Comparison of ENCODE assay signal across 27 cellular contexts in genomic region chr3:65935724-65936123, GRCh38.
DNase-seq lines count a peak whose midpoint lies in the region; ATAC-seq, FAIRE-seq and TF ChIP-seq lines count a peak whose summit lies in the region.
"Had no signal": no experiment of that assay in that cellular context is flagged by ENCODE, and none has a peak within 500 bp of the region (broad histone marks: within the 10 kb centered on the region; RNA-seq: fewer than 3 reads in every experiment).

No MANE protein-coding gene starts in this region.

- H3K79me2 ChIP-seq in keratinocyte (ENCODE audit: control insufficient read depth, insufficient read depth, low read length), result peaks cover 2% of the 10 kb centered on the region

- H3K36me3 Mint-ChIP-seq in type B pancreatic cell, result peaks cover 3% of the 10 kb centered on the region
- H3K36me3 Mint-ChIP-seq: activated naive CD4-positive, alpha-beta T cell treated with anti-CD3 and anti-CD28 coated beads, Interleukin-2, amount 10 ng/mL, durations not matched to agents 7 days and 5 days had no signal

- H3K9me1 ChIP-seq in keratinocyte (ENCODE audit: control insufficient read depth, extremely low read depth, insufficient read depth, low read length), result no peaks in the 10 kb centered on the region

- no peak overlapping the region for H3K4me3 Mint-ChIP-seq in type B pancreatic cell
- H3K4me3 Mint-ChIP-seq: activated CD4-positive, alpha-beta memory T cell treated with anti-CD3 and anti-CD28 coated beads, Interleukin-2, amount 10 ng/mL, durations not matched to agents 7 days and 5 days; activated naive CD4-positive, alpha-beta T cell treated with anti-CD3 and anti-CD28 coated beads, Interleukin-2, amount 10 ng/mL, durations not matched to agents 7 days and 5 days; dendritic cell treated with granulocyte-macrophage colony-stimulating factor and Interleukin-4, amounts not matched to agents 40 ng/mL and 50 ng/mL, for 4 days had no signal

- H3K9me3 Mint-ChIP-seq in type B pancreatic cell, result peaks cover 5% of the 10 kb centered on the region

- H3K27me3 ChIP-seq in left ventricle myocardium inferior (ENCODE audit: low read depth), result no peaks in the 10 kb centered on the region
- no peaks in the 10 kb centered on the region for H3K27me3 ChIP-seq in keratinocyte (ENCODE audit: control insufficient read depth, extremely low read depth, insufficient read depth, low read length)
- H3K27me3 ChIP-seq: adrenal gland, ovary had no signal

- H3K9me3 ChIP-seq in left ventricle myocardium inferior (replicated peaks), result peaks cover 7% of the 10 kb centered on the region
- H3K9me3 ChIP-seq in keratinocyte (ENCODE audit: control insufficient read depth, low read depth, low read length), result peaks cover 3% of the 10 kb centered on the region
- H3K9me3 ChIP-seq: adrenal gland, ovary had no signal

- peak overlapping the region; percentile 31 for H3K27ac Mint-ChIP-seq in type B pancreatic cell
- H3K27ac Mint-ChIP-seq: activated CD4-positive, alpha-beta memory T cell treated with anti-CD3 and anti-CD28 coated beads, Interleukin-2, amount 10 ng/mL, durations not matched to agents 7 days and 5 days; activated naive CD4-positive, alpha-beta T cell treated with anti-CD3 and anti-CD28 coated beads, Interleukin-2, amount 10 ng/mL, durations not matched to agents 7 days and 5 days; dendritic cell treated with granulocyte-macrophage colony-stimulating factor and Interleukin-4, amounts not matched to agents 40 ng/mL and 50 ng/mL, for 4 days had no signal

- H3K27me3 Mint-ChIP-seq in type B pancreatic cell, result no peaks in the 10 kb centered on the region
- H3K27me3 Mint-ChIP-seq: activated naive CD4-positive, alpha-beta T cell treated with anti-CD3 and anti-CD28 coated beads, Interleukin-2, amount 10 ng/mL, durations not matched to agents 7 days and 5 days; dendritic cell treated with granulocyte-macrophage colony-stimulating factor and Interleukin-4, amounts not matched to agents 40 ng/mL and 50 ng/mL, for 4 days had no signal

- H3K4me1 Mint-ChIP-seq in type B pancreatic cell (ENCODE audit: unreplicated experiment), result peaks cover 26% of the 10 kb centered on the region
- H3K4me1 Mint-ChIP-seq: activated naive CD4-positive, alpha-beta T cell treated with anti-CD3 and anti-CD28 coated beads, Interleukin-2, amount 10 ng/mL, durations not matched to agents 7 days and 5 days had no signal

- intact Hi-C loops in left ventricle myocardium inferior (cut with micrococcal nuclease), result no loop called here
- intact Hi-C loops in Right ventricle myocardium inferior (cut with DNase I), result loop anchor here (2.0 to 5.0 kb wide), 2 partner anchors 15 to 102 kb away; partner anchors contain the start of gene MAGI1

- ATAC-seq in Right ventricle myocardium inferior (no peak), GM18870 (IDR thresholded peaks at IDR 0.05; ENCODE audit: unreplicated experiment) (no peak)

- no peak overlapping the region for H3K4me2 ChIP-seq in keratinocyte (ENCODE audit: control insufficient read depth, extremely low read depth, insufficient read depth, low read depth, low read length)

- no peak overlapping the region for H2AFZ ChIP-seq in keratinocyte (ENCODE audit: control insufficient read depth, low read length)

- peak overlapping the region; percentile 75 for H3K27ac ChIP-seq in left ventricle myocardium inferior (replicated peaks)
- no peak overlapping the region for H3K27ac ChIP-seq in keratinocyte (ENCODE audit: control insufficient read depth, insufficient read depth, low read length)
- H3K27ac ChIP-seq: adrenal gland, ovary, skin epidermis had no signal

- peaks cover 49% of the 10 kb centered on the region for H3K4me1 ChIP-seq in left ventricle myocardium inferior
- peaks cover 8% of the 10 kb centered on the region for H3K4me1 ChIP-seq in keratinocyte (ENCODE audit: control insufficient read depth, extremely low read depth, insufficient read depth, low read length)
- H3K4me1 ChIP-seq: adrenal gland had no signal

- no peak overlapping the region for H3K4me3 ChIP-seq in left ventricle myocardium inferior
- no peak overlapping the region for H3K4me3 ChIP-seq in keratinocyte (ENCODE audit: control insufficient read depth in 2 of 3, extremely low read depth in 1 of 3, insufficient read depth in 2 of 3, low read depth in 1 of 3, low read length in 3 of 3)
- H3K4me3 ChIP-seq: adrenal gland, ovary, skin epidermis had no signal

- H3K36me3 ChIP-seq in left ventricle myocardium inferior (no peaks in the 10 kb centered on the region), keratinocyte (ENCODE audit: control insufficient read depth in 2 of 2, extremely low read depth in 1 of 2, insufficient read depth in 2 of 2, low read length in 2 of 2) (no peaks in the 10 kb centered on the region)
- H3K36me3 ChIP-seq: adrenal gland, ovary had no signal

- no peaks in the 10 kb centered on the region for H4K20me1 ChIP-seq in keratinocyte (ENCODE audit: control insufficient read depth, extremely low read depth, insufficient read depth, low read length)

- DNase-seq in left ventricle myocardium inferior, result no peak
- DNase-seq in Right ventricle myocardium inferior (ENCODE audit: missing footprints), result no peak
- peak; percentile 58 for DNase-seq in keratinocyte (ENCODE audit: low read depth, low spot score)
- no peak for DNase-seq in type B pancreatic cell (ENCODE audit: extremely low spot score, unreplicated experiment)
- no peak for DNase-seq in frontal cortex (ENCODE audit: low spot score in 2 of 2)
- DNase-seq in SW 1271 (lab: John Stamatoyannopoulos, UW), result no peak
- DNase-seq: activated CD4-positive, alpha-beta memory T cell treated with anti-CD3 and anti-CD28 coated beads, Interleukin-2, amount 10 ng/mL, durations not matched to agents 7 days and 5 days; activated CD4-positive, alpha-beta T cell treated with anti-CD3 and anti-CD28 coated beads for 1 hour; activated CD8-positive, alpha-beta memory T cell treated with anti-CD3 and anti-CD28 coated beads, Interleukin-2, amount 50 U/mL, for 48 hours; activated naive CD4-positive, alpha-beta T cell treated with anti-CD3 and anti-CD28 coated beads, Interleukin-2, amount 10 ng/mL, durations not matched to agents 7 days and 5 days; adrenal gland; AML-193; DMS 273 treated with DMSO at 0.1 percent for 48 hours; H7; hypothalamus; Karpas-422; mesenchymal stem cell; NCI-H1694 treated with DMSO at 0.1 percent for 48 hours; NCI-H446 treated with DMSO at 0.1 percent for 48 hours; NCI-H774; ovary; retina; stimulated activated naive CD4-positive, alpha-beta T cell treated with Interleukin-2 at 50 U/mL for 16 hours had no signal

- no peak overlapping the region for H3K9ac ChIP-seq in keratinocyte (ENCODE audit: control insufficient read depth, extremely low read depth, insufficient read depth, low read length)

- dilution Hi-C loops in keratinocyte (cut with MboI; ENCODE audit: extremely low pct_ligation_motif_present, low sequenced_read_pairs), result no loop called here

- FAIRE-seq in keratinocyte (lab: Jason Lieb, UNC), result peak; percentile 96
- no peak for FAIRE-seq in frontal cortex (lab: Jason Lieb, UNC)

- TF ChIP-seq CTCF in left ventricle myocardium inferior (IDR thresholded peaks at IDR 0.05; ENCODE audit: borderline replicate concordance) (no peak), keratinocyte (optimal IDR thresholded peaks at IDR 0.05 in 1 of 3, IDR thresholded peaks at IDR 0.05 in 1 of 3, conservative IDR thresholded peaks at IDR 0.05 in 1 of 3; ENCODE audit: extremely low read depth in 1 of 3, insufficient read depth in 2 of 3, low read length in 3 of 3) (no peak), type B pancreatic cell (conservative IDR thresholded peaks at IDR 0.05) (no peak)

TF ChIP-seq in PFSK-1, 5 proteins besides CTCF, POLR2A, EP300 and RAD21:
- no peak for TF ChIP-seq TAF1 (IDR thresholded peaks at IDR 0.05; ENCODE audit: borderline replicate concordance, insufficient read depth, low read length)
- no peak for TF ChIP-seq POLR2AphosphoS5 (IDR thresholded peaks at IDR 0.05; ENCODE audit: low read depth, low read length)
- TF ChIP-seq REST (IDR thresholded peaks at IDR 0.05; ENCODE audit: insufficient read depth in 1 of 2, low read depth in 2 of 2, low read length in 2 of 2), result peak; percentile 34 to 78; a peak in 2 of 4 replicates
- no peak for TF ChIP-seq FOXP2 (optimal IDR thresholded peaks at IDR 0.05; ENCODE audit: borderline replicate concordance, extremely low read depth, extremely low read length, insufficient read depth)
- no peak for TF ChIP-seq SIN3A (IDR thresholded peaks at IDR 0.05; ENCODE audit: borderline replicate concordance, insufficient read depth, low read length)
